ENCODE assay signal across 8 cellular contexts in genomic region chr5:65742565-65743231, GRCh38. TPM values are rescaled to one million over a fixed set of nuclear protein-coding genes. Genes with fewer than 3 reads are reported as not detected.
DNase-seq lines count a peak whose midpoint lies in the region; ATAC-seq, FAIRE-seq and TF ChIP-seq lines count a peak whose summit lies in the region.

No MANE protein-coding gene starts in this region.

- H3K36me3 Mint-ChIP-seq in activated T-cell treated with anti-CD3 and anti-CD28 coated beads, Interleukin-2, amount 50 U/mL, for 24 hours (ENCODE audit: low read depth): peaks cover 3% of the 10 kb centered on the region

- H3K4me1 ChIP-seq in BE2C: no peaks in the 10 kb centered on the region; the same call in 1 of the 2 replicates
- no peaks in the 10 kb centered on the region for H3K4me1 ChIP-seq in adrenal gland (replicated peaks in 1 of 2)

- H3K27me3 ChIP-seq in BE2C (no peaks in the 10 kb centered on the region), adrenal gland (no peaks in the 10 kb centered on the region), kidney epithelial cell (ENCODE audit: control insufficient read depth, insufficient read depth, low read length) (no peaks in the 10 kb centered on the region)

- H3K4me3 ChIP-seq in BE2C (ENCODE audit: low read depth, low read length): no peak overlapping the region
- H3K4me3 ChIP-seq in adrenal gland: no peak overlapping the region
- H3K4me3 ChIP-seq in kidney epithelial cell (ENCODE audit: low read depth, low read length): no peak overlapping the region

- peaks cover 3% of the 10 kb centered on the region for H3K9me3 Mint-ChIP-seq in activated T-cell treated with anti-CD3 and anti-CD28 coated beads, Interleukin-2, amount 50 U/mL, for 24 hours

- H3K9me3 ChIP-seq in BE2C (no peaks in the 10 kb centered on the region), adrenal gland (replicated peaks in 1 of 3) (no peaks in the 10 kb centered on the region)

- no peak for FAIRE-seq in urothelium cell line (lab: Jason Lieb, UNC)

- in situ Hi-C loops in GM13977 (cut with MboI; ENCODE audit: low pct_unique_long_range_greater_than_20kb, low sequenced_read_pairs, unreplicated experiment): no loop called here

- 23 to 33% (median 26%) methylated on average over 4 of the region's 4 CpGs for WGBS in adrenal gland, 4 donors

- H3K4me1 Mint-ChIP-seq in activated T-cell treated with anti-CD3 and anti-CD28 coated beads, Interleukin-2, amount 50 U/mL, for 24 hours (ENCODE audit: low read depth): peaks cover 16% of the 10 kb centered on the region

- H3K27me3 Mint-ChIP-seq in activated T-cell treated with anti-CD3 and anti-CD28 coated beads, Interleukin-2, amount 50 U/mL, for 24 hours: no peaks in the 10 kb centered on the region

- no peak overlapping the region for H3K4me3 Mint-ChIP-seq in activated T-cell treated with anti-CD3 and anti-CD28 coated beads, Interleukin-2, amount 50 U/mL, for 24 hours

- no peak for TF ChIP-seq POLR2A in adrenal gland (IDR thresholded peaks at IDR 0.05)

- H3K36me3 ChIP-seq in BE2C (no peaks in the 10 kb centered on the region), adrenal gland (replicated peaks in 1 of 2) (no peaks in the 10 kb centered on the region), kidney epithelial cell (ENCODE audit: control insufficient read depth, insufficient read depth, low read length) (no peaks in the 10 kb centered on the region)

- DNase-seq in BE2C (peak; percentile 30), GM13977 (ENCODE audit: low spot score) (peak; percentile 66), NCI-H446 (lab: John Stamatoyannopoulos, UW) (peak; percentile 18 to 39), adrenal gland (peak in 4 of 7 donors; percentile 17 to 27 (median 22)), kidney epithelial cell (ENCODE audit: low read depth) (no peak), urothelium cell line (ENCODE audit: low spot score) (peak; percentile 46)
- DNase-seq in activated T-cell treated with anti-CD3 and anti-CD28 coated beads, Interleukin-2, amount 50 U/mL, for 24 hours: no peak

- ATAC-seq in HG02759 (IDR thresholded peaks at IDR 0.05; ENCODE audit: unreplicated experiment): peak; percentile 88

- H3K27ac Mint-ChIP-seq in activated T-cell treated with anti-CD3 and anti-CD28 coated beads, Interleukin-2, amount 50 U/mL, for 24 hours: no peak overlapping the region

- no peak overlapping the region for H3K27ac ChIP-seq in adrenal gland

- intact Hi-C loops in adrenal gland (cut with DNase I): no loop called here

- TF ChIP-seq CTCF in BE2C (IDR thresholded peaks at IDR 0.05; ENCODE audit: low read depth, low read length) (peak; percentile 80), GM13977 (IDR thresholded peaks at IDR 0.05; ENCODE audit: extremely low read depth, insufficient read depth, missing control alignments) (peak; percentile 63), adrenal gland (IDR thresholded peaks at IDR 0.05) (peak; percentile 54 to 76 (median 67)), kidney epithelial cell (IDR thresholded peaks at IDR 0.05; ENCODE audit: insufficient read depth, low read length, poor library complexity, severe bottlenecking) (peak; percentile 63)

RNA-seq across cellular contexts. Expression of gene NLN, which starts 20.7 kb away (rescaled TPM):
- 20.8 TPM for polyA plus RNA-seq in BE2C (2012; ENCODE audit: insufficient read depth, insufficient read length, low read depth)
- total RNA-seq in adrenal gland (10 to 100 TPM in 1 of 8 donors, 1 to 10 TPM in 7; 4.3 to 10.3 (median 6.9) TPM), kidney epithelial cell (31.0 and 35.2 TPM in 2 replicates)
- polyA plus RNA-seq in adrenal gland: 10 to 100 TPM in 1 of 3 donors, 1 to 10 TPM in 1, under 1 TPM in 1; 0.77 to 13.7 (median 2.0) TPM

RNA-seq across cellular contexts. Expression of gene SGTB, which starts 20.8 kb away (rescaled TPM):
- 6.1 TPM for polyA plus RNA-seq in BE2C (2012; ENCODE audit: insufficient read depth, insufficient read length, low read depth)
- total RNA-seq in adrenal gland (1 to 10 TPM; 1.1 to 7.1 (median 4.8) TPM), kidney epithelial cell (10.5 and 12.4 TPM in 2 replicates)
- polyA plus RNA-seq in adrenal gland: 1 to 10 TPM; 1.0 to 4.2 (median 1.7) TPM

Comparison
In these comparisons a context has a peak if more than half of its experiments do, and no peak if none do; other contexts are left out.
1. DNase-seq: peak in BE2C (single experiment), GM13977 (single experiment), NCI-H446 (2 of 2), adrenal gland (4 of 7) and urothelium cell line (single experiment); none in kidney epithelial cell (single experiment) and activated T-cell treated with anti-CD3 and anti-CD28 coated beads, Interleukin-2, amount 50 U/mL, for 24 hours (single experiment).
2. Peak in every context shown above with its lines, with median percentiles within 50 percentile points of each other: CTCF ChIP-seq.